30 cellular contexts compared by ENCODE assay signal in the genomic region with DNA sequence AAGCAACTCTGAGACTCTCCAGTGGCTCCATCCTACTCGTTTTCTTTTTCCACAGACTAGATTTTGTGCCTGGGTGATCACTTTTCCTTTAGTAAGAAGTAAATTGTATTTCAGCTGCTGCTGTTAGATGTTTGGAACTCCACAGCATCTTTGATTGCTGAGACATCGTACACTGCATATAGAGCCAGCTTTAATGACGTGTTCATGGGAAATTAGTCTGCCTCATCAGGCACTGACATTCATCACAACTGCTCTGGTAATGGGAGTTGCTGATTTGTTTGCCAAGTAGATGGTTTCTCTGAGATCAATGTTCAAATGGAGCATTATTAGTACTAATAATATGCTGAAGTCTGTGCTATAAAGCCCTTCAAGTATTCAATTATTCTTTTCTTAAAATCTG.
"Had no signal": no experiment of that assay in that cellular context is flagged by ENCODE, and none has a peak within 500 bp of the region (broad histone marks: within the 10 kb centered on the region; RNA-seq: fewer than 3 reads in every experiment).

No MANE protein-coding gene starts in this region.

- DNase-seq: activated CD4-positive, alpha-beta memory T cell treated with anti-CD3 and anti-CD28 coated beads for 36 hours; activated CD4-positive, alpha-beta T cell treated with anti-CD3 and anti-CD28 coated beads, Interleukin-2, amount 10 ng/mL, durations not matched to agents 24 days and 14 days; activated CD4-positive, CD25-positive, alpha-beta regulatory T cell treated with anti-CD3 and anti-CD28 coated beads, Interleukin-2, amount 50 U/mL, for 72 hours; activated CD8-positive, alpha-beta memory T cell treated with anti-CD3 and anti-CD28 coated beads, Interleukin-2, amount 50 U/mL, for 4 hours; activated effector memory CD4-positive, alpha-beta T cell treated with anti-CD3 and anti-CD28 coated beads, Interleukin-2, amount 50 U/mL, for 16 hours; activated naive CD4-positive, alpha-beta T cell treated with anti-CD3 and anti-CD28 coated beads for 36 hours; activated naive CD8-positive, alpha-beta T cell treated with anti-CD3 and anti-CD28 coated beads, Interleukin-2, amount 10 ng/mL, durations not matched to agents 7 days and 5 days; activated T-cell treated with anti-CD3 and anti-CD28 coated beads, Interleukin-2, amount 50 U/mL, for 1 hour; dermis blood vessel endothelial cell; effector CD4-positive, alpha-beta T cell; esophagus squamous epithelium; foreskin fibroblast; head of caudate nucleus; hypothalamus; lower lobe of right lung; mesenchymal stem cell; ovary; small intestine; stimulated activated CD4-positive, alpha-beta T cell treated with anti-CD3 and anti-CD28 coated beads, Interleukin-4, amount 100 ng/mL, for 24 hours; stimulated activated naive CD8-positive, alpha-beta T cell treated with anti-CD3 and anti-CD28 coated beads, Interleukin-15, amount 100 ng/mL, for 72 hours; substantia nigra; T-helper 2 cell; uterus had no signal

- ATAC-seq: left lobe of liver; lower lobe of right lung; natural killer cell treated with Interleukin-12 subunit alpha and Interleukin-12 subunit beta and Interleukin-15 and Interleukin-18, amount 100 ng/mL, for 72 hours; sciatic nerve; stimulated activated effector memory CD8-positive, alpha-beta T cell treated with anti-CD3 and anti-CD28 coated beads, Interleukin-12 subunit alpha, Interleukin-12 subunit beta, amount 100 ng/mL, for 72 hours; stimulated activated naive CD8-positive, alpha-beta T cell treated with anti-CD3 and anti-CD28 coated beads, Interleukin-15, amount 100 ng/mL, for 72 hours had no signal

- H3K4me1 ChIP-seq: ascending aorta, esophagus squamous epithelium, lower lobe of right lung, uterus had no signal

- H3K36me3 ChIP-seq: ascending aorta, esophagus squamous epithelium, lower lobe of right lung, neutrophil, ovary, uterus had no signal

- H3K27ac ChIP-seq: ascending aorta, epithelial cell of prostate, esophagus squamous epithelium, lower lobe of right lung, neutrophil, ovary, uterus had no signal

- H3K9me3 ChIP-seq: ascending aorta, esophagus squamous epithelium, lower lobe of right lung, neutrophil, ovary, uterus had no signal

- H3K27me3 ChIP-seq: ascending aorta, esophagus squamous epithelium, neutrophil, ovary, uterus had no signal

- H3K4me3 ChIP-seq: ascending aorta, esophagus squamous epithelium, lower lobe of right lung, ovary, uterus had no signal
